ENCODE assay signal across 11 cellular contexts in the genomic region with DNA sequence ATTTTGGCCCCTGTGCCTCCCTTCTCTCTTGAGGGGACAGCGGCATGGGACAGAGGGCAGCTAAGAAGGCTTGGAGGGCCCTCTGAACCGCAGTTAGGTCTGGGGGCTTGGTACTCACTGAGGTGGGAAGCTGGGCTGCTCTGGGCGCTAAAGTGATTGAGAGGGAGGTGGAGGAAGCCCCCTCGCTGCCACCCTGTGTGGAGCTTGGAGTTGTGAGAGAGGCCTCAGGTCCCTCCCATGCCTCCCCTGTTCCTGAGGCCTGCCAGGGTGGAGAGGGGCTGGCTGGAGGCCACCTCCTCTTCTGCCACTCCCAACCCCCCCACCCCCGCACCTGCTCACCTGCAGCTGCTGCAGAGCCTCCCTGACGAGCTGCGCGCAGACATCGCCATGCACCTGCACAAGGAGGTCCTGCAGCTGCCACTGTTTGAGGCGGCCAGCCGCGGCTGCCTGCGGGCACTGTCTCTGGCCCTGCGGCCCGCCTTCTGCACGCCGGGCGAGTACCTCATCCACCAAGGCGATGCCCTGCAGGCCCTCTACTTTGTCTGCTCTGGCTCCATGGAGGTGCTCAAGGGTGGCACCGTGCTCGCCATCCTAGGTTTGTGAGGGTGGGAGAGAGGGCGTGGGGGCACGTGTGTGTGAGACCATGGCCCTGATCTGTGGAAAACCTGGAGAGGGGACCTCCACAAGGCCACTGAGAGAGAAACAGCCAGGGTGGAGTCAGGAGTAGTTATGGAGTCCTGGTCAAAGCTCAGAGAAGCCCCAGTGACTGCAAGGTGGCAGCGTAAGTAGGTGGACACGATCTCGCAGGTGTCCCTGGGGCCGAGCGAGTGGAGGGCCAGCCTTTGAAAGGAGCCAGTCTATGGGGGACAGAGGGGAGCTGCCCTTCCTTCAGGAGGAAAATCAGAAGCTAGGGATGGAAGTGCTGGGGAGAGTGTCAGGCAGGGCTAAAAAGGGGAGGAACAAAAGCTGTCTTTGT. TPM values are rescaled to one million over a fixed set of nuclear protein-coding genes. Genes with fewer than 3 reads are reported as not detected.
DNase-seq lines count a peak whose midpoint lies in the region; ATAC-seq and TF ChIP-seq lines count a peak whose summit lies in the region.
"Had no signal": no experiment of that assay in that cellular context is flagged by ENCODE, and none has a peak within 500 bp of the region (broad histone marks: within the 10 kb centered on the region; RNA-seq: fewer than 3 reads in every experiment).

No MANE protein-coding gene starts in this region.

- CTCF ChIA-PET in naive thymus-derived CD4-positive, alpha-beta T cell (lab: Charles Lee) = interaction anchor here (0.6 to 0.8 kb wide), 2 partner anchors 27 to 309 kb away, joined by 3 read pairs; no protein-coding TSS in a partner anchor
- CTCF ChIA-PET in MCF 10A (lab: Yijun Ruan, JAX) = interaction anchor here (0.6 to 4.8 kb wide), 4 partner anchors 30 to 192 kb away, joined by 3 to 34 read pairs (median 4); no protein-coding TSS in a partner anchor

- in situ Hi-C loops in transverse colon (cut with MboI; ENCODE audit: low pct_ligation_motif_present in 1 of 4, low pct_unique_long_range_greater_than_20kb in 1 of 4, low sequenced_read_pairs in 3 of 4) = no loop called here

- peak; percentile 83 for DNase-seq in DMS79 (lab: John Stamatoyannopoulos, UW)
- peak; percentile 79 for DNase-seq in NCI-H1436 (lab: John Stamatoyannopoulos, UW)
- peak; percentile 62 for DNase-seq in SHP77 treated with DMSO at 0.1 percent for 48 hours (lab: John Stamatoyannopoulos, UW)
- no peak for DNase-seq in naive thymus-derived CD4-positive, alpha-beta T cell
- no peak for DNase-seq in transverse colon
- no peak for DNase-seq in HUDEP-2 (lab: John Stamatoyannopoulos, UW; ENCODE audit: unreplicated experiment in 76 of 76)
- DNase-seq in MCF 10A (ENCODE audit: unreplicated experiment) = no peak
- DNase-seq: NK-92 treated with Interleukin-12 subunit alpha and Interleukin-12 subunit beta, amount 100 ng/mL, for 24 hours had no signal

- TF ChIP-seq POLR2A in transverse colon (IDR thresholded peaks at IDR 0.05) = no peak

- H3K4me3 Mint-ChIP-seq in naive thymus-derived CD4-positive, alpha-beta T cell = peak overlapping the region in 9 of 10 donors; percentile 5 to 85 (median 79)
- H3K4me3 Mint-ChIP-seq in MCF 10A (ENCODE audit: unreplicated experiment) = no peak overlapping the region

- 70% methylated on average over 23 of the region's 28 CpGs; no CpG with 5 or more reads in 1 of the 2 donors for WGBS in transverse colon (ENCODE audit: low coverage in 1 of 2), 2 donors

- no peak for ATAC-seq in naive thymus-derived CD4-positive, alpha-beta T cell
- no peak for ATAC-seq in HG03378 (IDR thresholded peaks at IDR 0.05; ENCODE audit: unreplicated experiment)

- H3K9me3 Mint-ChIP-seq in naive thymus-derived CD4-positive, alpha-beta T cell = peaks cover 0 to 2% (median 0%) of the 10 kb centered on the region in 11 donors
- no peaks in the 10 kb centered on the region for H3K9me3 Mint-ChIP-seq in MCF 10A (ENCODE audit: unreplicated experiment)

- no peaks in the 10 kb centered on the region for H3K36me3 ChIP-seq in naive thymus-derived CD4-positive, alpha-beta T cell (ENCODE audit: control insufficient read depth in 2 of 3, insufficient read depth in 3 of 3, low read length in 3 of 3)
- no peaks in the 10 kb centered on the region for H3K36me3 ChIP-seq in transverse colon
- H3K36me3 ChIP-seq: upper lobe of left lung had no signal

- peaks cover 0 to 11% of the 10 kb centered on the region in 2 donors for H3K4me1 ChIP-seq in naive thymus-derived CD4-positive, alpha-beta T cell (ENCODE audit: control insufficient read depth in 2 of 2, insufficient read depth in 2 of 2, low read length in 2 of 2)
- peaks cover 0 to 11% (median 10%) of the 10 kb centered on the region in 4 donors for H3K4me1 ChIP-seq in transverse colon

- peak overlapping the region in 2 of 9 donors; percentile 22 to 79 for H3K27ac Mint-ChIP-seq in naive thymus-derived CD4-positive, alpha-beta T cell
- H3K27ac Mint-ChIP-seq in MCF 10A (ENCODE audit: low read depth, unreplicated experiment) = no peak overlapping the region

- H3K9me3 ChIP-seq in naive thymus-derived CD4-positive, alpha-beta T cell (ENCODE audit: control insufficient read depth in 2 of 3, low read length in 3 of 3) = no peaks in the 10 kb centered on the region
- H3K9me3 ChIP-seq in transverse colon = no peaks in the 10 kb centered on the region
- H3K9me3 ChIP-seq: upper lobe of left lung had no signal

- no peaks in the 10 kb centered on the region for H3K27me3 ChIP-seq in naive thymus-derived CD4-positive, alpha-beta T cell (ENCODE audit: control insufficient read depth in 2 of 2, insufficient read depth in 2 of 2, low read length in 2 of 2)
- peaks cover 49% of the 10 kb centered on the region for H3K27me3 ChIP-seq in transverse colon

- no peak for TF ChIP-seq EP300 in transverse colon (IDR thresholded peaks at IDR 0.05; ENCODE audit: low read depth)

- POLR2A ChIA-PET in naive thymus-derived CD4-positive, alpha-beta T cell (lab: Charles Lee) = interaction anchor here (0.5 to 1.5 kb wide), 4 partner anchors 11 to 361 kb away, joined by 3 to 6 read pairs (median 3); a partner anchor contains a TSS
- POLR2A ChIA-PET in MCF 10A (lab: Yijun Ruan, JAX) = no interaction called here

- no TSS peak for BruUV-seq in MCF 10A (replicated peaks; lab: Mats Ljungman, UMichigan)

- peak overlapping the region; percentile 14 for H3K4me3 ChIP-seq in naive thymus-derived CD4-positive, alpha-beta T cell (ENCODE audit: low read length)
- no peak overlapping the region for H3K4me3 ChIP-seq in transverse colon

- intact Hi-C loops in naive thymus-derived CD4-positive, alpha-beta T cell (cut with micrococcal nuclease) = loop anchor here in 1 of 2 donors (1.0 to 5.0 kb wide), 2 partner anchors 11 to 92 kb away; a partner anchor contains a TSS
- intact Hi-C loops in transverse colon (cut with DNase I; ENCODE audit: low total_unique reads) = no loop called here
- intact Hi-C loops in MCF 10A (cut with micrococcal nuclease) = no loop called here

- H3K27me3 Mint-ChIP-seq in naive thymus-derived CD4-positive, alpha-beta T cell = peaks cover 0 to 37% (median 5%) of the 10 kb centered on the region in 5 donors
- peaks cover 15% of the 10 kb centered on the region for H3K27me3 Mint-ChIP-seq in MCF 10A (ENCODE audit: insufficient read depth, unreplicated experiment)

- no peaks in the 10 kb centered on the region for H3K36me3 Mint-ChIP-seq in naive thymus-derived CD4-positive, alpha-beta T cell
- H3K36me3 Mint-ChIP-seq in MCF 10A (ENCODE audit: insufficient read depth, unreplicated experiment) = no peaks in the 10 kb centered on the region

- H3K4me1 Mint-ChIP-seq in naive thymus-derived CD4-positive, alpha-beta T cell = peaks cover 7 to 19% (median 13%) of the 10 kb centered on the region in 7 donors
- peaks cover 13% of the 10 kb centered on the region for H3K4me1 Mint-ChIP-seq in MCF 10A (ENCODE audit: insufficient read depth, unreplicated experiment)

- TF ChIP-seq CTCF in transverse colon (IDR thresholded peaks at IDR 0.05) = no peak
- TF ChIP-seq CTCF in MCF 10A (IDR thresholded peaks at IDR 0.05; ENCODE audit: unreplicated experiment) = no peak

- peak overlapping the region; percentile 47 for H3K27ac ChIP-seq in naive thymus-derived CD4-positive, alpha-beta T cell (ENCODE audit: low read depth, low read length)
- no peak overlapping the region for H3K27ac ChIP-seq in transverse colon
- H3K27ac ChIP-seq: upper lobe of left lung had no signal

RNA-seq across cellular contexts. Expression of a gene that starts 11.2 kb away (rescaled TPM):
- 1 to 10 TPM in 4 of 5 experiments, under 1 TPM in 1; 0.99 to 5.3 (median 3.8) TPM for total RNA-seq in naive thymus-derived CD4-positive, alpha-beta T cell
- polyA plus RNA-seq in naive thymus-derived CD4-positive, alpha-beta T cell = 1 to 10 TPM; 1.9 to 3.8 TPM
- total RNA-seq in transverse colon (under 1 TPM in 2 of 4 donors, not detected in 2; 0.32 to 0.80 TPM), MCF 10A (2022) (not detected in 2 replicates)
- total RNA-seq: lung microvascular endothelial cell had no signal

RNA-seq across cellular contexts. Expression of a gene that starts 17.9 kb away (rescaled TPM):
- 10 to 100 TPM; 70.0 to 85.2 (median 71.4) TPM for total RNA-seq in naive thymus-derived CD4-positive, alpha-beta T cell
- polyA plus RNA-seq in naive thymus-derived CD4-positive, alpha-beta T cell = 10 to 100 TPM; 55.5 to 61.6 TPM
- total RNA-seq in transverse colon = 100 to 1,000 TPM in 1 of 4 donors, 10 to 100 TPM in 3; 57.8 to 120 (median 78.4) TPM
- 34.3 and 58.7 TPM in 2 replicates for total RNA-seq in MCF 10A (2022)

RNA-seq across cellular contexts. Expression of a gene that starts 55.4 kb away (rescaled TPM):
- total RNA-seq in naive thymus-derived CD4-positive, alpha-beta T cell = 1 to 10 TPM in 1 of 5 experiments, under 1 TPM in 4; 0.24 to 1.1 (median 0.51) TPM
- under 1 TPM; 0.13 to 0.26 TPM for polyA plus RNA-seq in naive thymus-derived CD4-positive, alpha-beta T cell
- total RNA-seq in transverse colon (under 1 TPM in 2 of 4 donors, not detected in 2; 0.14 to 0.64 TPM), MCF 10A (2022) (0.30 and 0.64 TPM in 2 replicates)

Comparison
In these comparisons a context has a peak if more than half of its experiments do, and no peak if none do; other contexts are left out.
1. DNase-seq: peak in DMS79 (single experiment), NCI-H1436 (single experiment) and SHP77 treated with DMSO at 0.1 percent for 48 hours (single experiment); none in naive thymus-derived CD4-positive, alpha-beta T cell (0 of 9), transverse colon (single experiment), HUDEP-2 (0 of 76) and MCF 10A (single experiment).